16 cellular contexts compared by ENCODE assay signal in the genomic region with DNA sequence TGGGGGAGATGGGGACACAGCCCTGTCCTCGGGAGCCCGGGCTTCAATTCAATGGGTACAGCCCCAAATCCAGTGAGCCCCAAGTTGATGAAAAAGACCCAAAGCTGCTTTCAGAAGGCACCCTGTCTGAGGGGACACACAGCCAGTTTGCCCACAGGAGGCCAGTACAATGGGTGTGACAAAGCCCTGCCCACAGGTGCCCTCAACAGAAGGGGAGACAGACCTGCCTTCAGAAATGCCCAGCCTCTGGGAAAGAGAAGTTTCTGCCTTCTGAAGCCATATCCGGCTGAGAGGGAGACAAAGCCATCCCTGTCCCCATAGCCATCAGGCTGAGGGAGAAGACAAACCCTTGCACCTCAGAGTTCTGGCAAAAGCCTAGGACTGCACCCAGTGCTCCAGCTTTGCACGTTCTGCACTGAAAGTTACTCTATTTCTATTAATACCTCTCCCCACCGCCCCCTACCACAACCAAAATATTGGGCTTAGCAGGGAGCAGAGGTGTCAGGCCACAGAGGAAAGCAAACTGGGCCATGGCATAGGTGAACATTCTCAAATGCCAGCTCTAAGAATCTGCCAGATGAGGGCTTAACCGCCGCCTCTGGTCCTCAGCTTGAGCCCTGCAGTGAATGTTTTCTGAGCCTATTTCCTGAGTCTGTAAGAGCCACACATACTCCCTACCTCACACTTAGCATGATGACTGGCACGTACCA. TPM values are rescaled to one million over a fixed set of nuclear protein-coding genes. Genes with fewer than 3 reads are reported as not detected.
DNase-seq lines count a peak whose midpoint lies in the region; ATAC-seq, FAIRE-seq and TF ChIP-seq lines count a peak whose summit lies in the region.
"Had no signal": no experiment of that assay in that cellular context is flagged by ENCODE, and none has a peak within 500 bp of the region (broad histone marks: within the 10 kb centered on the region; RNA-seq: fewer than 3 reads in every experiment).

No MANE protein-coding gene starts in this region.

- TF ChIP-seq EP300 in A549 (IDR thresholded peaks at IDR 0.05): no peak

- 34% methylated on average over 4 of the region's 8 CpGs for WGBS in A549 (ENCODE audit: missing lambda C conversion rate)
- 81 to 85% methylated on average over 7 to 8 of the region's 8 CpGs for WGBS in endodermal cell (ENCODE audit: insufficient coverage in 1 of 2, insufficient read length in 1 of 2), 2 experiments

- ATAC-seq in A549 (peak; percentile 21 to 30; a peak in 2 of 6 replicates), natural killer cell (no peak)

- H3K4me1 Mint-ChIP-seq in endodermal cell (peaks cover 11% of the 10 kb centered on the region), natural killer cell (peaks cover 47 to 53% of the 10 kb centered on the region in 2 donors)

- H3K4me1 ChIP-seq in A549: peaks cover 20% of the 10 kb centered on the region
- H3K4me1 ChIP-seq in BLaER1 treated with 17β-estradiol and CSF1 and Interleukin-3, amounts not matched to agents 10 nM and 100 nM: peaks cover 52 to 85% (median 64%) of the 10 kb centered on the region in 10 experiments
- H3K4me1 ChIP-seq in endodermal cell (ENCODE audit: control insufficient read depth, insufficient read depth, low read length): no peaks in the 10 kb centered on the region
- H3K4me1 ChIP-seq: BE2C had no signal

- DNase-seq in A549 (ENCODE audit: low read depth in 1 of 2, low spot score in 1 of 2) (no peak), endodermal cell (peak; percentile 52), natural killer cell (no peak), SHP77 (lab: John Stamatoyannopoulos, UW) (no peak), NAMALWA (ENCODE audit: low spot score) (no peak), GM19238 (ENCODE audit: insufficient read length, low spot score) (no peak)
- DNase-seq: BE2C; CD8-positive, alpha-beta memory T cell; GF-D8; GM23248; NCI-H146; NCI-H2081 treated with DMSO at 0.1 percent for 48 hours; NCI-H2227 treated with DMSO at 0.1 percent for 48 hours; NCI-H526 had no signal

- no peaks in the 10 kb centered on the region for H3K27me3 ChIP-seq in BLaER1 treated with 17β-estradiol and CSF1 and Interleukin-3, amounts not matched to agents 10 nM and 100 nM
- no peaks in the 10 kb centered on the region for H3K27me3 ChIP-seq in endodermal cell (ENCODE audit: control insufficient read depth, insufficient read depth, low read length, poor library complexity, severe bottlenecking)
- H3K27me3 ChIP-seq: BE2C had no signal

- intact Hi-C loops in natural killer cell (cut with micrococcal nuclease): loop anchor here (5.0 kb wide), 1 partner anchor 202 kb away; no protein-coding TSS in a partner anchor

- POLR2A ChIA-PET in A549 (lab: Yijun Ruan, JAX): no interaction called here

- H3K9me3 ChIP-seq in A549: no peaks in the 10 kb centered on the region
- H3K9me3 ChIP-seq in BLaER1 treated with 17β-estradiol and CSF1 and Interleukin-3, amounts not matched to agents 10 nM and 100 nM (replicated peaks in 1 of 11): no peaks in the 10 kb centered on the region
- no peaks in the 10 kb centered on the region for H3K9me3 ChIP-seq in endodermal cell (ENCODE audit: control insufficient read depth, low read length)
- H3K9me3 ChIP-seq: BE2C, SJCRH30 had no signal

- FAIRE-seq in A549 (lab: Jason Lieb, UNC): no peak

- H3K4me3 ChIP-seq in A549 (no peak overlapping the region), endodermal cell (ENCODE audit: low read length) (no peak overlapping the region)
- no peak overlapping the region for H3K4me3 ChIP-seq in BLaER1 treated with 17β-estradiol and CSF1 and Interleukin-3, amounts not matched to agents 10 nM and 100 nM
- H3K4me3 ChIP-seq: GM23248, SJCRH30 had no signal

- no peak for TF ChIP-seq CTCF in A549 (IDR thresholded peaks at IDR 0.05)
- TF ChIP-seq CTCF in endodermal cell (conservative IDR thresholded peaks at IDR 0.05): no peak
- no peak for TF ChIP-seq CTCF in natural killer cell (IDR thresholded peaks at IDR 0.05)

- CTCF ChIA-PET in A549 (lab: Yijun Ruan, JAX): interaction anchor here (1.0 to 5.1 kb wide), 3 partner anchors 14 to 337 kb away, joined by 3 to 19 read pairs (median 17); no protein-coding TSS in a partner anchor

- H3K36me3 ChIP-seq in BLaER1 treated with 17β-estradiol and CSF1 and Interleukin-3, amounts not matched to agents 10 nM and 100 nM: peaks cover 12 to 19% (median 16%) of the 10 kb centered on the region in 11 experiments
- peaks cover 16% of the 10 kb centered on the region for H3K36me3 ChIP-seq in endodermal cell (ENCODE audit: control insufficient read depth, insufficient read depth, low read length)
- H3K36me3 ChIP-seq: BE2C had no signal

- H3K27ac Mint-ChIP-seq in endodermal cell: no peak overlapping the region
- peak overlapping the region; percentile 56 to 77 for H3K27ac Mint-ChIP-seq in natural killer cell

- H3K9me3 Mint-ChIP-seq in endodermal cell (no peaks in the 10 kb centered on the region), natural killer cell (peaks cover 2 to 3% of the 10 kb centered on the region in 2 donors)

- no peak for TF ChIP-seq POLR2A in A549 (IDR thresholded peaks at IDR 0.05; ENCODE audit: low read length)

- H3K27ac ChIP-seq in A549 (peak overlapping the region in 1 of 2 experiments; percentile 69; a peak in 3 of 6 replicates), endodermal cell (ENCODE audit: low read depth, low read length) (no peak overlapping the region)
- peak overlapping the region in 1 of 11 experiments; percentile 1; a peak in 2 of 22 replicates for H3K27ac ChIP-seq in BLaER1 treated with 17β-estradiol and CSF1 and Interleukin-3, amounts not matched to agents 10 nM and 100 nM
- H3K27ac ChIP-seq: GM23248, SJCRH30 had no signal

- TF ChIP-seq RAD21 in A549 (conservative IDR thresholded peaks at IDR 0.05 in 1 of 2, IDR thresholded peaks at IDR 0.05 in 1 of 2): no peak

- peak overlapping the region in 3 of 11 experiments; percentile 3 to 23 (median 22); a peak in 3 of 22 replicates for H3K9ac ChIP-seq in BLaER1 treated with 17β-estradiol and CSF1 and Interleukin-3, amounts not matched to agents 10 nM and 100 nM
- no peak overlapping the region for H3K9ac ChIP-seq in endodermal cell (ENCODE audit: extremely low read depth, low read length, poor library complexity, severe bottlenecking)
- H3K9ac ChIP-seq: GM23248 had no signal

- H4K20me1 ChIP-seq in BLaER1 treated with 17β-estradiol and CSF1 and Interleukin-3, amounts not matched to agents 10 nM and 100 nM: peaks cover 0 to 30% (median 15%) of the 10 kb centered on the region in 11 experiments; a peak in 12 of 22 replicates

- H3K27me3 Mint-ChIP-seq in endodermal cell (ENCODE audit: insufficient read depth): no peaks in the 10 kb centered on the region
- H3K27me3 Mint-ChIP-seq in natural killer cell (ENCODE audit: low read depth in 2 of 2): no peaks in the 10 kb centered on the region

- H3K36me3 Mint-ChIP-seq in endodermal cell (ENCODE audit: low read depth) (peaks cover 13% of the 10 kb centered on the region), natural killer cell (peaks cover 10% of the 10 kb centered on the region)

- H3K4me2 ChIP-seq in A549: no peak overlapping the region
- H3K4me2 ChIP-seq in BLaER1 treated with 17β-estradiol and CSF1 and Interleukin-3, amounts not matched to agents 10 nM and 100 nM: peak overlapping the region in 9 of 11 experiments; percentile 2 to 69 (median 45); a peak in 16 of 22 replicates

- no peak overlapping the region for H3K4me3 Mint-ChIP-seq in endodermal cell
- H3K4me3 Mint-ChIP-seq in natural killer cell: peak overlapping the region; percentile 72

TF ChIP-seq in A549, 52 proteins besides CTCF, POLR2A, EP300 and RAD21:
- TF ChIP-seq FOXS1 (CRISPR knock-in tag; IDR thresholded peaks at IDR 0.05): no peak

RNA-seq across cellular contexts. Expression of a gene that starts 18.0 kb away (rescaled TPM):
- polyA plus RNA-seq in A549 (2011; rRNA removed) (0.58 and 0.83 TPM in 2 replicates), A549 (2017; fragmentation: RNase III; extraction: RNeasy Plus Mini Kit Qiagen cat#74134 plus additional on column Dnase treatment) (0.17 to 0.24 TPM (median 0.17 TPM) in 3 replicates)
- 0.50 and 0.84 TPM in 2 replicates for polyA plus RNA-seq in A549 (2012; cell fraction: cytosol; rRNA removed)
- 0.26 and 0.40 TPM in 2 replicates for polyA plus RNA-seq in A549 (2012; cell fraction: nucleus; rRNA removed)
- 0.70 and 0.83 TPM in 2 replicates for polyA minus RNA-seq in A549 (2011; rRNA and poly(A)+ RNA removed)
- total RNA-seq in endodermal cell (under 1 TPM; 0.58 to 0.77 TPM), natural killer cell (1 to 10 TPM; 1.2 to 6.4 (median 1.5) TPM)
- 0.14 TPM for polyA plus RNA-seq in endodermal cell (2013, experiment 1 of 2)
- 0.17 TPM for polyA plus RNA-seq in endodermal cell (2013, experiment 2 of 2)
- total RNA-seq: GM23248 had no signal
- polyA plus RNA-seq: GM23248 had no signal

RNA-seq across cellular contexts. Expression of a gene that starts 38.3 kb away (rescaled TPM):
- polyA plus RNA-seq in A549 (2011; rRNA removed) (67.0 and 93.7 TPM in 2 replicates), A549 (2017; fragmentation: RNase III; extraction: RNeasy Plus Mini Kit Qiagen cat#74134 plus additional on column Dnase treatment) (81.7 to 87.3 TPM (median 81.8 TPM) in 3 replicates)
- 39.9 and 42.3 TPM in 2 replicates for polyA plus RNA-seq in A549 (2012; cell fraction: cytosol; rRNA removed)
- polyA plus RNA-seq in A549 (2012; cell fraction: nucleus; rRNA removed): 19.3 and 29.0 TPM in 2 replicates
- polyA minus RNA-seq in A549 (2011; rRNA and poly(A)+ RNA removed): 18.1 and 18.8 TPM in 2 replicates
- total RNA-seq in endodermal cell (100 to 1,000 TPM; 122 to 144 TPM), natural killer cell (10 to 100 TPM; 85.3 to 85.9 (median 85.4) TPM)
- polyA plus RNA-seq in endodermal cell (2013, experiment 1 of 2): 137 TPM
- 131 TPM for polyA plus RNA-seq in endodermal cell (2013, experiment 2 of 2)

RNA-seq across cellular contexts. Expression of a gene that starts 41.4 kb away (rescaled TPM):
- polyA plus RNA-seq in A549 (2011; rRNA removed): 102 and 178 TPM in 2 replicates
- 245 and 347 TPM in 2 replicates for polyA plus RNA-seq in A549 (2012; cell fraction: cytosol; rRNA removed)
- polyA plus RNA-seq in A549 (2012; cell fraction: nucleus; rRNA removed): 73.8 and 121 TPM in 2 replicates
- polyA plus RNA-seq in A549 (2017; fragmentation: RNase III; extraction: RNeasy Plus Mini Kit Qiagen cat#74134 plus additional on column Dnase treatment): 229 to 240 TPM (median 234 TPM) in 3 replicates
- 9.6 and 12.8 TPM in 2 replicates for polyA minus RNA-seq in A549 (2011; rRNA and poly(A)+ RNA removed)
- total RNA-seq in endodermal cell: 100 to 1,000 TPM; 182 to 222 TPM
- polyA plus RNA-seq in endodermal cell (2013, experiment 1 of 2): 263 TPM
- 265 TPM for polyA plus RNA-seq in endodermal cell (2013, experiment 2 of 2)
- 100 to 1,000 TPM in 1 of 3 donors, 10 to 100 TPM in 2; 81.1 to 101 (median 91.1) TPM for total RNA-seq in natural killer cell

Comparison
In these comparisons a context has a peak if more than half of its experiments do, and no peak if none do; other contexts are left out.
1. ATAC-seq: peak in A549 (2 of 2); none in natural killer cell (0 of 3).